In the genomic region with DNA sequence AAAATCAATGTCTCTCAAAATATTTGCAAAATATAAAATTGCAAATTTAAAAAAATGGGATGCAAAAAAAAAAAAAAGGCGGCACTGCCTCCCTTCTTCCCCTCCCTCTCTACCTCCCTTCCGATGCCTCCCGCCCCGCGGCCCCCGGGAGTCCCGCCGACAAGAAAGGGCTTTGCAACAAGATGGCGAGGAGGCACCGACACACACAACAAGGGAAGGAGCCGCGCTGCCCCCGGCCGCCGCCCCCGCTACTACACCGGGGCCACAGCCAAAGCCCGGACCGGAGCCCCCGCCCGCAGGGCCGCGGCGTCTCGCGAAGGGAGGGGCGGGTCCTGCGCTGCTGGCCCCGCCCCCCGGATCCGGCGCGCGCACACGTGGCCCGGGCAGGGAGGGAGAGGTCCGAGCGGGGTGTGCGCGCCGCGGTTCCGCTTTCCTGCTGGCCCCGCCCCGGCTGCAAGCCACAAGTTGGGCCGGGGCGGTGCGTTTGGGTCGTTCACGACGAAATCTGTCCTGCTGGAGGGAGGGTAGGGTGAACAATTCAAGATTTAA, we compare ENCODE assay signal across 8 cellular contexts. TPM values are rescaled to one million over a fixed set of nuclear protein-coding genes. Genes with fewer than 3 reads are reported as not detected.
DNase-seq lines count a peak whose midpoint lies in the region; ATAC-seq and TF ChIP-seq lines count a peak whose summit lies in the region.

A gene with protein sequence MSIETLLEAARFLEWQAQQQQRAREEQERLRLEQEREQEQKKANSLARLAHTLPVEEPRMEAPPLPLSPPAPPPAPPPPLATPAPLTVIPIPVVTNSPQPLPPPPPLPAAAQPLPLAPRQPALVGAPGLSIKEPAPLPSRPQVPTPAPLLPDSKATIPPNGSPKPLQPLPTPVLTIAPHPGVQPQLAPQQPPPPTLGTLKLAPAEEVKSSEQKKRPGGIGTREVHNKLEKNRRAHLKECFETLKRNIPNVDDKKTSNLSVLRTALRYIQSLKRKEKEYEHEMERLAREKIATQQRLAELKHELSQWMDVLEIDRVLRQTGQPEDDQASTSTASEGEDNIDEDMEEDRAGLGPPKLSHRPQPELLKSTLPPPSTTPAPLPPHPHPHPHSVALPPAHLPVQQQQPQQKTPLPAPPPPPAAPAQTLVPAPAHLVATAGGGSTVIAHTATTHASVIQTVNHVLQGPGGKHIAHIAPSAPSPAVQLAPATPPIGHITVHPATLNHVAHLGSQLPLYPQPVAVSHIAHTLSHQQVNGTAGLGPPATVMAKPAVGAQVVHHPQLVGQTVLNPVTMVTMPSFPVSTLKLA (minus strand): TSS at position 184 of the 549 bp plus-strand sequence. CDS start 348 bp downstream, outside the sequence.

- intact Hi-C loops in left colon (cut with DNase I, micrococcal nuclease): no loop called here

- peak within 1 kb of the TSS; percentile 99 for H3K4me3 ChIP-seq in choroid plexus epithelial cell (ENCODE audit: low read depth, low read length)

- ATAC-seq in GM19043 (IDR thresholded peaks at IDR 0.05; ENCODE audit: low read depth, unreplicated experiment): peak; percentile 25
- ATAC-seq in HG03342 (IDR thresholded peaks at IDR 0.05; ENCODE audit: unreplicated experiment): peak; percentile 29
- ATAC-seq in left colon: peak; percentile 52

- DNase-seq in AG09319 (ENCODE audit: extremely low read depth, low read depth) (peak; percentile 93), NCI-H510A (lab: John Stamatoyannopoulos, UW) (peak; percentile 80), choroid plexus epithelial cell (ENCODE audit: low read depth) (peak; percentile 98), left colon (peak; percentile 94 to 95)
- peak; percentile 85 to 91 for DNase-seq in activated CD4-positive, alpha-beta T cell treated with anti-CD3 and anti-CD28 coated beads for 24 hours (ENCODE audit: low read depth in 2 of 2)
- DNase-seq in stimulated activated CD4-positive, alpha-beta T cell treated with anti-CD3 and anti-CD28 coated beads, Interleukin-1b, Interleukin-23, amount 100 ng/mL, for 24 hours (ENCODE audit: low read depth in 4 of 4, low spot score in 1 of 4): peak; percentile 82 to 91 (median 86)

- no peak for TF ChIP-seq CTCF in AG09319 (IDR thresholded peaks at IDR 0.05; ENCODE audit: low read depth, low read length)
- TF ChIP-seq CTCF in choroid plexus epithelial cell (conservative IDR thresholded peaks at IDR 0.05; ENCODE audit: low read depth, low read length): no peak

RNA-seq across cellular contexts. Expression of the gene that starts here (rescaled TPM):
- 10 to 100 TPM; 22.3 to 25.6 TPM for total RNA-seq in left colon

Comparison
In these comparisons a context has a peak if more than half of its experiments do, and no peak if none do; other contexts are left out.
1. Peak in every context shown above with its lines: DNase-seq, ATAC-seq and H3K4me3 ChIP-seq.